28 cellular contexts compared by ENCODE assay signal in the genomic region with DNA sequence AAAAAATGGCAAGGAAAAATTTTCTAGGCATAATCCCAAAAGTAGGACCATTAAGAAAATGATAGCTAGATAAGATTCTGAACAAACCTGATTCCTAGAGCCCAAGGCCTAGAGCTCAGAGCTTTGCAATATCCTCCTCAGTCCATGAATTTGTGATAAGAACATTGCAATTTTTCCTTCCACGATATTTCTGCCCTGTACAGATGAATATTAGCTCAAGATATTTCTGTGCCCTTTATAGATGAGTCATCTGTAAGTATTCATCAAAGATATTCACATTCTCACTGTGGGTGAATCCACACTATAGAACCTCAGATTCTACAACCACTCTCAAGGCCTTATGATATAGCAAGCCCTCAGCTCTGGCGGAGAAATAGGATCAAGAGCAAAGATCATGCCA. TPM values are rescaled to one million over a fixed set of nuclear protein-coding genes. Genes with fewer than 3 reads are reported as not detected.
DNase-seq lines count a peak whose midpoint lies in the region; ATAC-seq, FAIRE-seq and TF ChIP-seq lines count a peak whose summit lies in the region.
"Had no signal": no experiment of that assay in that cellular context is flagged by ENCODE, and none has a peak within 500 bp of the region (broad histone marks: within the 10 kb centered on the region; RNA-seq: fewer than 3 reads in every experiment).

No MANE protein-coding gene starts in this region.

- no peaks in the 10 kb centered on the region for H3K36me3 Mint-ChIP-seq in HFFc6 (ENCODE audit: low read depth)
- no peaks in the 10 kb centered on the region for H3K36me3 Mint-ChIP-seq in astrocyte (ENCODE audit: low read depth, unreplicated experiment)
- H3K36me3 Mint-ChIP-seq: CD4-positive, CD25-positive, alpha-beta regulatory T cell; natural killer cell had no signal

- H3K27ac Mint-ChIP-seq in HFFc6 (peak overlapping the region; percentile 65), astrocyte (ENCODE audit: unreplicated experiment) (peak overlapping the region; percentile 43)
- H3K27ac Mint-ChIP-seq: activated CD4-positive, alpha-beta T cell treated with anti-CD3 and anti-CD28 coated beads for 36 hours; activated T-cell treated with anti-CD3 and anti-CD28 coated beads, Interleukin-2, amount 50 U/mL, for 24 hours; CD4-positive, CD25-positive, alpha-beta regulatory T cell; immature natural killer cell; natural killer cell had no signal

- H3K27me3 Mint-ChIP-seq in HFFc6 (ENCODE audit: insufficient read depth) (no peaks in the 10 kb centered on the region; the same call in 1 of the 2 replicates), astrocyte (ENCODE audit: low read depth, unreplicated experiment) (no peaks in the 10 kb centered on the region)
- H3K27me3 Mint-ChIP-seq: activated CD4-positive, alpha-beta T cell treated with anti-CD3 and anti-CD28 coated beads for 36 hours; activated T-cell treated with anti-CD3 and anti-CD28 coated beads, Interleukin-2, amount 50 U/mL, for 24 hours; CD4-positive, CD25-positive, alpha-beta regulatory T cell had no signal

- TF ChIP-seq CTCF in HFFc6 (IDR thresholded peaks at IDR 0.05) (no peak), astrocyte (IDR thresholded peaks at IDR 0.05; ENCODE audit: insufficient read depth, low read depth, low read length) (no peak), foreskin fibroblast (IDR thresholded peaks at IDR 0.05; ENCODE audit: low read depth, low read length) (no peak)

- no peak overlapping the region for H2AFZ ChIP-seq in astrocyte (ENCODE audit: low read depth, low read length)

- H3K9me3 ChIP-seq in astrocyte (ENCODE audit: insufficient read depth, low read depth, low read length) (no peaks in the 10 kb centered on the region), skeletal muscle satellite cell (replicated peaks; ENCODE audit: low read length) (no peaks in the 10 kb centered on the region)
- H3K9me3 ChIP-seq: right lobe of liver, stomach had no signal

- no peaks in the 10 kb centered on the region for H3K79me2 ChIP-seq in astrocyte (ENCODE audit: insufficient read depth, low read length)

- H3K27me3 ChIP-seq in astrocyte (ENCODE audit: insufficient read depth, low read length) (no peaks in the 10 kb centered on the region), skeletal muscle satellite cell (ENCODE audit: control insufficient read depth, insufficient read depth, low read length) (no peaks in the 10 kb centered on the region)
- H3K27me3 ChIP-seq: right lobe of liver, stomach had no signal

- H3K9ac ChIP-seq in astrocyte (ENCODE audit: low read length), result no peak overlapping the region
- no peak overlapping the region for H3K9ac ChIP-seq in skeletal muscle satellite cell (ENCODE audit: low read depth, low read length)

- H3K9me3 Mint-ChIP-seq in HFFc6 (no peaks in the 10 kb centered on the region), astrocyte (ENCODE audit: unreplicated experiment) (no peaks in the 10 kb centered on the region)
- H3K9me3 Mint-ChIP-seq: activated T-cell treated with anti-CD3 and anti-CD28 coated beads, Interleukin-2, amount 50 U/mL, for 24 hours; CD4-positive, CD25-positive, alpha-beta regulatory T cell; immature natural killer cell; natural killer cell had no signal

- peak overlapping the region; percentile 44 for H3K27ac ChIP-seq in astrocyte (ENCODE audit: low read depth, low read length)
- H3K27ac ChIP-seq in substantia nigra (ENCODE audit: low read depth, low read length, poor library complexity, severe bottlenecking), result no peak overlapping the region
- H3K27ac ChIP-seq: right lobe of liver, stomach had no signal

- H3K4me2 ChIP-seq in astrocyte (ENCODE audit: low read length) (peak overlapping the region; percentile 47), skeletal muscle satellite cell (ENCODE audit: low read length) (peak overlapping the region; percentile 14)

- FAIRE-seq in astrocyte (lab: Jason Lieb, UNC), result no peak
- FAIRE-seq: GM18507 had no signal

- no peaks in the 10 kb centered on the region for H3K36me3 ChIP-seq in astrocyte (ENCODE audit: insufficient read depth, low read length)
- H3K36me3 ChIP-seq in skeletal muscle satellite cell (ENCODE audit: insufficient read depth, low read length), result no peaks in the 10 kb centered on the region
- H3K36me3 ChIP-seq: right lobe of liver, stomach had no signal

- peaks cover 28% of the 10 kb centered on the region for H3K4me1 ChIP-seq in astrocyte (ENCODE audit: insufficient read depth, low read length)
- peaks cover 30% of the 10 kb centered on the region for H3K4me1 ChIP-seq in skeletal muscle satellite cell (ENCODE audit: control insufficient read depth, insufficient read depth, low read length)

- H3K4me3 Mint-ChIP-seq in HFFc6 (no peak overlapping the region), astrocyte (ENCODE audit: unreplicated experiment) (no peak overlapping the region)
- H3K4me3 Mint-ChIP-seq: activated CD4-positive, alpha-beta T cell treated with anti-CD3 and anti-CD28 coated beads for 36 hours; activated T-cell treated with anti-CD3 and anti-CD28 coated beads, Interleukin-2, amount 50 U/mL, for 24 hours; CD4-positive, CD25-positive, alpha-beta regulatory T cell; immature natural killer cell; natural killer cell had no signal

- H3K4me3 ChIP-seq in astrocyte (ENCODE audit: insufficient read depth, low read depth, low read length) (no peak overlapping the region), foreskin fibroblast (ENCODE audit: low read depth in 1 of 2, low read length in 2 of 2) (no peak overlapping the region), skeletal muscle satellite cell (ENCODE audit: low read length) (no peak overlapping the region)
- H3K4me3 ChIP-seq: right lobe of liver, SK-N-MC, stomach had no signal

- DNase-seq in HFFc6 (no peak), astrocyte (ENCODE audit: low read depth) (peak; percentile 36), foreskin fibroblast (peak; percentile 6 to 34), substantia nigra (lab: John Stamatoyannopoulos, UW) (no peak)
- DNase-seq in stimulated activated naive CD4-positive, alpha-beta T cell treated with Interleukin-2 at 50 U/mL for 16 hours (lab: John Stamatoyannopoulos, UW), result no peak
- DNase-seq: activated CD4-positive, alpha-beta T cell treated with anti-CD3 and anti-CD28 coated beads for 36 hours; activated gamma-delta T cell treated with Interleukin-2 at 50 U/mL for 16 hours; activated T-cell treated with anti-CD3 and anti-CD28 coated beads, Interleukin-2, amount 50 U/mL, for 24 hours; amniotic stem cell; CD4-positive, CD25-positive, alpha-beta regulatory T cell; DMS153; GF-D8; GOT3; hippocampal formation; immature natural killer cell; natural killer cell; NCI-H187; NCI-H748 treated with DMSO at 0.1 percent for 48 hours; right lobe of liver; RPMI8226; stomach; T-helper 2 cell; trophoblast cell had no signal

- no peaks in the 10 kb centered on the region for H4K20me1 ChIP-seq in astrocyte (ENCODE audit: insufficient read depth, low read length)

- ATAC-seq in HG02588 (IDR thresholded peaks at IDR 0.05; ENCODE audit: unreplicated experiment), result no peak
- ATAC-seq: activated CD4-positive, alpha-beta T cell treated with anti-CD3 and anti-CD28 coated beads for 36 hours; left lobe of liver; natural killer cell; right lobe of liver had no signal

- H3K4me1 Mint-ChIP-seq in HFFc6 (ENCODE audit: low read depth) (peaks cover 35% of the 10 kb centered on the region), astrocyte (ENCODE audit: low read depth, unreplicated experiment) (peaks cover 23% of the 10 kb centered on the region)
- H3K4me1 Mint-ChIP-seq: activated CD4-positive, alpha-beta T cell treated with anti-CD3 and anti-CD28 coated beads for 36 hours; immature natural killer cell; natural killer cell had no signal

RNA-seq across cellular contexts. Expression of gene EAPP, which starts 37.5 kb away (rescaled TPM):
- total RNA-seq in HFFc6 (2021; fragmentation: NEBNext Ultra II Directional; extraction: Animal tissue kit (Norgen Biotek cat#: 25700)), result 10 to 100 TPM; 28.2 to 34.9 (median 30.4) TPM
- 47.9 and 52.5 TPM in 2 replicates for total RNA-seq in astrocyte
- total RNA-seq in skeletal muscle satellite cell (2012; rRNA removed), result 32.2 and 32.3 TPM in 2 replicates

RNA-seq across cellular contexts. Expression of gene SPTSSA, which starts 40.0 kb away (rescaled TPM):
- 10 to 100 TPM; 13.4 to 16.5 (median 15.4) TPM for total RNA-seq in HFFc6 (2021; fragmentation: NEBNext Ultra II Directional; extraction: Animal tissue kit (Norgen Biotek cat#: 25700))
- total RNA-seq in astrocyte, result 23.5 and 26.6 TPM in 2 replicates
- total RNA-seq in skeletal muscle satellite cell (2012; rRNA removed), result 14.7 and 15.5 TPM in 2 replicates

Comparison
In these comparisons a context has a peak if more than half of its experiments do, and no peak if none do; other contexts are left out.
1. DNase-seq: peak in astrocyte (single experiment) and foreskin fibroblast (2 of 2); none in HFFc6 (single experiment), stimulated activated naive CD4-positive, alpha-beta T cell treated with Interleukin-2 at 50 U/mL for 16 hours (single experiment) and substantia nigra (0 of 49).